ENCODE assay signal across 12 cellular contexts in the genomic region with DNA sequence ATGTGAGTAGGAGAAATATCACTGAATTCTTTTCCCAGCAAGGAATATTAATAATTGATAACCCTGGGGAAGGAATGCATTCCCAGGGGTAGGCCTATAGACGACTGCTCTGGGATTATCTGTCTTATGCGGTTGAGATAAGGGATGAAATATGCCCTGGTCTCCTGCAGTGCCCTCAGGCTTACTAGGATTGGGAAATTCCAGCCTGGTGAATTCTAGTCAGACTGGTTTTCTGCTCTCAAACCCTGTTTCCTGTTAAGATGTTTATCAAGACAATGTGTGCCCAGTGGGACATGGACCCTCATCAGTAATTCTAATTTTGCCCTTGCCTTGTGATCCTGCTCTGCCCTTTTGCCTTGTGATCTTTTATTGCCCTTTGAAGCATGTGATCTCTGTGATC. TPM values are rescaled to one million over a fixed set of nuclear protein-coding genes. Genes with fewer than 3 reads are reported as not detected.
DNase-seq lines count a peak whose midpoint lies in the region; ATAC-seq, FAIRE-seq and TF ChIP-seq lines count a peak whose summit lies in the region.
"Not testable (repeated sequence)": the region's sequence is repeated elsewhere in the genome, so short reads cannot be mapped to it uniquely, and the experiment has no call there.
"Had no signal": no experiment of that assay in that cellular context is flagged by ENCODE, and none has a peak within 500 bp of the region (broad histone marks: within the 10 kb centered on the region; RNA-seq: fewer than 3 reads in every experiment).

No MANE protein-coding gene starts in this region.

- no CpG with 5 or more reads among the region's 2 CpGs for WGBS in H9 (ENCODE audit: extremely low coverage, insufficient read length, low lambda C conversion rate)
- 19% methylated on average over 2 of the region's 2 CpGs for WGBS in K562 (ENCODE audit: insufficient coverage, low coverage, missing lambda C conversion rate)
- no CpG with 5 or more reads among the region's 2 CpGs for WGBS in trophoblast cell (ENCODE audit: extremely low coverage, insufficient coverage, insufficient read length)

- H3K4me2 ChIP-seq in H9 (ENCODE audit: insufficient read depth, insufficient read length, low read length); PC-3 (ENCODE audit: low read length); K562 (ENCODE audit: insufficient read depth, low read length); trophoblast cell (ENCODE audit: low read length): not testable (repeated sequence)

- not testable (repeated sequence) for H3K23me2 ChIP-seq in H9 (ENCODE audit: insufficient read length, low read depth, low read length, poor library complexity, severe bottlenecking)

- intact Hi-C loops in Calu3 (cut with micrococcal nuclease; ENCODE audit: unreplicated experiment); PC-3 (cut with micrococcal nuclease); K562 (cut with micrococcal nuclease): not testable (repeated sequence)

- H3T11ph ChIP-seq in H9 (ENCODE audit: low read length), result not testable (repeated sequence)

- not testable (repeated sequence) for H4K12ac ChIP-seq in trophoblast cell (ENCODE audit: low read depth, low read length)

- H3K4ac ChIP-seq in H9 (ENCODE audit: low read depth, low read length); trophoblast cell (ENCODE audit: low read depth, low read length): not testable (repeated sequence)

- not testable (repeated sequence) for H4K20me1 ChIP-seq in H9 (ENCODE audit: control insufficient read depth, insufficient read depth, insufficient read length); PC-3 (ENCODE audit: low read length); K562 (replicated peaks; ENCODE audit: control insufficient read depth, insufficient read depth, low read length)

- peak; percentile 36 for DNase-seq in Calu3
- not testable (repeated sequence) for DNase-seq in H9; K562 (ENCODE audit: extremely low read depth in 1 of 4, low spot score in 3 of 4); endothelial cell (ENCODE audit: low spot score)
- peak; percentile 39 for DNase-seq in PC-3
- DNase-seq in iPS DF 19.7 (ENCODE audit: low read depth, low spot score), result peak; percentile 57
- DNase-seq in trophoblast cell, result peak; percentile 44 to 72

- not testable (repeated sequence) for H3K9me2 ChIP-seq in PC-3 (replicated peaks; ENCODE audit: low read length)

- in situ Hi-C loops in K562 (cut with MboI), result not testable (repeated sequence)

- not testable (repeated sequence) for H3K14ac ChIP-seq in H9 (ENCODE audit: insufficient read depth, low read length); trophoblast cell (ENCODE audit: low read length)

- not testable (repeated sequence) for H3K23ac ChIP-seq in H9 (ENCODE audit: insufficient read length, low read depth, low read length); trophoblast cell (ENCODE audit: low read length)

- H2BK20ac ChIP-seq in H9 (ENCODE audit: low read depth, low read length, poor library complexity, severe bottlenecking), result not testable (repeated sequence)

- not testable (repeated sequence) for H2BK5ac ChIP-seq in H9 (ENCODE audit: insufficient read length, low read length); trophoblast cell (ENCODE audit: low read depth, low read length, poor library complexity)

- not testable (repeated sequence) for H3K18ac ChIP-seq in H9 (ENCODE audit: insufficient read length, low read depth, low read length); trophoblast cell (ENCODE audit: low read length)

- TF ChIP-seq EP300 in K562 (IDR thresholded peaks at IDR 0.05; ENCODE audit: low read length), result not testable (repeated sequence)

- not testable (repeated sequence) for H2BK120ac ChIP-seq in H9 (ENCODE audit: low read depth, low read length, poor library complexity, severe bottlenecking); trophoblast cell (ENCODE audit: insufficient read depth, low read length, poor library complexity)

- not testable (repeated sequence) for H3K4me3 ChIP-seq in HUES48 (ENCODE audit: low read depth, low read length); PC-3 (ENCODE audit: low read length); K562; trophoblast cell (ENCODE audit: low read depth, low read length)

- not testable (repeated sequence) for H3K9me3 Mint-ChIP-seq in Calu3 (ENCODE audit: low read depth, unreplicated experiment); endothelial cell (ENCODE audit: unreplicated experiment)
- H3K9me3 Mint-ChIP-seq in H9, result peaks cover 31 to 33% of the 10 kb centered on the region in 2 experiments

- not testable (repeated sequence) for H3K79me1 ChIP-seq in H9 (ENCODE audit: insufficient read depth, low read depth, low read length, poor library complexity, severe bottlenecking); trophoblast cell (ENCODE audit: low read length)

- not testable (repeated sequence) for H3K9me1 ChIP-seq in K562 (ENCODE audit: control insufficient read depth, insufficient read depth, low read length)

- H3K36me3 Mint-ChIP-seq in Calu3 (ENCODE audit: insufficient read depth, unreplicated experiment) (peaks cover 11% of the 10 kb centered on the region), H9 (ENCODE audit: insufficient read depth in 1 of 3, low read depth in 3 of 3) (peaks cover 51 to 67% (median 60%) of the 10 kb centered on the region in 3 experiments), endothelial cell (ENCODE audit: low read depth, unreplicated experiment) (peaks cover 24% of the 10 kb centered on the region)

- POLR2A ChIA-PET in PC-3 (lab: Charles Lee; ENCODE audit: unreplicated experiment); K562 (lab: Yijun Ruan, JAX): not testable (repeated sequence)

- H3K79me2 ChIP-seq in H9 (ENCODE audit: insufficient read depth, low read length); trophoblast cell (ENCODE audit: control insufficient read depth, insufficient read depth, low read length, poor library complexity): not testable (repeated sequence)
- H3K79me2 ChIP-seq in PC-3 (ENCODE audit: low read length), result peaks cover 46% of the 10 kb centered on the region
- peaks cover 73% of the 10 kb centered on the region for H3K79me2 ChIP-seq in K562 (ENCODE audit: control insufficient read depth, insufficient read depth, low read length)

- H3K4me1 Mint-ChIP-seq in Calu3 (ENCODE audit: low read depth, unreplicated experiment) (peaks cover 36% of the 10 kb centered on the region), H9 (peaks cover 27 to 30% of the 10 kb centered on the region in 2 experiments), endothelial cell (ENCODE audit: unreplicated experiment) (peaks cover 21% of the 10 kb centered on the region)

- H3K36me3 ChIP-seq in HUES48 (ENCODE audit: control insufficient read depth, insufficient read depth, low read length); trophoblast cell (ENCODE audit: control insufficient read depth in 1 of 2, insufficient read depth in 2 of 2, low read length in 2 of 2): not testable (repeated sequence)
- H3K36me3 ChIP-seq in PC-3 (ENCODE audit: low read depth, low read length) (peaks cover 13% of the 10 kb centered on the region; the same call in 1 of the 2 replicates), K562 (ENCODE audit: control insufficient read depth, insufficient read depth, low read length) (peaks cover 19% of the 10 kb centered on the region)

- not testable (repeated sequence) for TF ChIP-seq CTCF in Calu3 (IDR thresholded peaks at IDR 0.05; ENCODE audit: unreplicated experiment); H9 (conservative IDR thresholded peaks at IDR 0.05); PC-3 (conservative IDR thresholded peaks at IDR 0.05; ENCODE audit: low read depth, low read length); K562 (IDR thresholded peaks at IDR 0.05 in 2 of 3, conservative IDR thresholded peaks at IDR 0.05 in 1 of 3; ENCODE audit: insufficient read depth in 2 of 3, low read depth in 1 of 3, low read length in 3 of 3); endothelial cell (IDR thresholded peaks at IDR 0.05; ENCODE audit: unreplicated experiment)

- H3K27me3 ChIP-seq in H9 (ENCODE audit: insufficient read depth, low read length); HUES48 (ENCODE audit: control insufficient read depth, insufficient read depth, low read length); PC-3 (ENCODE audit: low read length); K562 (ENCODE audit: control insufficient read depth in 2 of 2, insufficient read depth in 2 of 2, low read length in 2 of 2); trophoblast cell (ENCODE audit: insufficient read depth, low read length): not testable (repeated sequence)

- H4K8ac ChIP-seq in H9 (replicated peaks; ENCODE audit: insufficient read length, low read depth, low read length); trophoblast cell (ENCODE audit: low read depth, low read length): not testable (repeated sequence)

- H3K27me3 Mint-ChIP-seq in Calu3 (ENCODE audit: unreplicated experiment); H9 (ENCODE audit: low read depth); endothelial cell (ENCODE audit: unreplicated experiment): not testable (repeated sequence)

- not testable (repeated sequence) for H3F3A ChIP-seq in PC-3 (ENCODE audit: low read length, unreplicated experiment)

- not testable (repeated sequence) for H2BK15ac ChIP-seq in H9 (ENCODE audit: low read depth, low read length)

- not testable (repeated sequence) for H2AFZ ChIP-seq in H9 (ENCODE audit: low read length); PC-3 (ENCODE audit: low read length); K562 (ENCODE audit: low read depth, low read length); trophoblast cell (ENCODE audit: insufficient read depth, low read length, poor library complexity)

- H4K91ac ChIP-seq in H9 (ENCODE audit: insufficient read length, low read depth, low read length); trophoblast cell (ENCODE audit: low read depth, low read length): not testable (repeated sequence)

- H3K9ac ChIP-seq in H9 (ENCODE audit: extremely low read depth, insufficient read length, low read length); HUES48 (ENCODE audit: low read depth, low read length); PC-3 (ENCODE audit: low read length); K562 (ENCODE audit: insufficient read depth in 1 of 2, low read depth in 2 of 2, low read length in 2 of 2); trophoblast cell (ENCODE audit: low read length): not testable (repeated sequence)

- H2BK12ac ChIP-seq in H9 (ENCODE audit: insufficient read length, low read depth, low read length); trophoblast cell (ENCODE audit: low read length): not testable (repeated sequence)

- H3K27ac ChIP-seq in H9 (ENCODE audit: insufficient read length, low read depth, low read length); PC-3 (ENCODE audit: low read length); K562 (ENCODE audit: extremely low read depth, low read depth, low read length); trophoblast cell (ENCODE audit: low read depth, low read length): not testable (repeated sequence)
- peak overlapping the region; percentile 61 for H3K27ac ChIP-seq in HUES48 (ENCODE audit: low read depth, low read length)

- not testable (repeated sequence) for H2AK5ac ChIP-seq in H9 (ENCODE audit: insufficient read length, low read length); trophoblast cell (ENCODE audit: low read length)

- H3K56ac ChIP-seq in H9 (ENCODE audit: insufficient read length, low read depth, low read length), result not testable (repeated sequence)

- FAIRE-seq in K562 (lab: Jason Lieb, UNC), result not testable (repeated sequence)

- peak overlapping the region; percentile 70 for H3K27ac Mint-ChIP-seq in Calu3 (ENCODE audit: unreplicated experiment)
- peak overlapping the region; percentile 46 to 68 (median 61); a peak in 4 of 7 replicates for H3K27ac Mint-ChIP-seq in H9
- not testable (repeated sequence) for H3K27ac Mint-ChIP-seq in endothelial cell (ENCODE audit: unreplicated experiment)

- not testable (repeated sequence) for H3K4me1 ChIP-seq in H9 (ENCODE audit: insufficient read depth, low read length); HUES48 (ENCODE audit: control insufficient read depth, insufficient read depth, low read length); PC-3 (ENCODE audit: insufficient read depth, low read length); trophoblast cell (ENCODE audit: control insufficient read depth in 1 of 2, insufficient read depth in 2 of 2, low read length in 2 of 2)
- peaks cover 17 to 18% of the 10 kb centered on the region in 2 experiments for H3K4me1 ChIP-seq in K562 (replicated peaks in 1 of 2; ENCODE audit: control insufficient read depth in 2 of 2, insufficient read depth in 2 of 2, low read length in 2 of 2)

- not testable (repeated sequence) for H3K4me3 Mint-ChIP-seq in Calu3 (ENCODE audit: low read depth, unreplicated experiment); H9
- peak overlapping the region; percentile 16 for H3K4me3 Mint-ChIP-seq in endothelial cell (ENCODE audit: unreplicated experiment)

- CTCF ChIA-PET in Calu3 (lab: Charles Lee), result interaction anchor here (0.7 kb wide), 1 partner anchor 142 kb away, joined by 4 read pairs; no protein-coding TSS in a partner anchor
- CTCF ChIA-PET in PC-3 (lab: Charles Lee); K562 (lab: Yijun Ruan, JAX; ENCODE audit: low intra/inter-chr PET ratio): not testable (repeated sequence)

- not testable (repeated sequence) for ATAC-seq in PC-3, K562

- H3K9me3 ChIP-seq in H9 (ENCODE audit: control insufficient read depth, low read depth, low read length); PC-3 (ENCODE audit: low read length); K562 (replicated peaks; ENCODE audit: control insufficient read depth, insufficient read depth, low read depth, low read length); trophoblast cell (ENCODE audit: insufficient read depth, low read depth, low read length): not testable (repeated sequence)
- H3K9me3 ChIP-seq in HUES48 (ENCODE audit: control insufficient read depth, insufficient read depth, low read length), result peaks cover 12% of the 10 kb centered on the region

- H4K5ac ChIP-seq in H9 (ENCODE audit: insufficient read length, low read depth, low read length), result not testable (repeated sequence)

- TF ChIP-seq RAD21 in K562 (CRISPR knock-in tag; conservative IDR thresholded peaks at IDR 0.05 in 1 of 2, IDR thresholded peaks at IDR 0.05 in 1 of 2), result not testable (repeated sequence)

- BruUV-seq in Calu3 (replicated peaks; lab: Mats Ljungman, UMichigan); PC-3 (replicated peaks; lab: Mats Ljungman, UMichigan); K562 (replicated peaks; lab: Mats Ljungman, UMichigan): not testable (repeated sequence)

- TF ChIP-seq POLR2A in K562 (conservative IDR thresholded peaks at IDR 0.05), result not testable (repeated sequence)

RNA-seq across cellular contexts. Expression of gene TIMELESS, which starts 6.0 kb away (rescaled TPM):
- total RNA-seq in Calu3 (2022) (44.4 and 48.6 TPM in 2 replicates), H9 (2021) (64.9 and 68.0 TPM in 2 replicates), PC-3 (2014; rRNA removed) (26.5 and 29.5 TPM in 2 replicates), K562 (2014; rRNA removed) (49.8 and 52.2 TPM in 2 replicates), K562 (2014; rRNA removed; fragmentation: Illumina TruSeq; extraction: Trizol) (27.8 and 29.7 TPM in 2 replicates), K562 (2015; rRNA removed; fragmentation: Illumina TruSeq; extraction: Trizol) (32.4 and 35.8 TPM in 2 replicates), K562 (2021) (53.5 and 59.2 TPM in 2 replicates), endothelial cell (ENCODE audit: unreplicated experiment) (34.2 TPM)
- 84.2 and 103 TPM in 2 replicates for total RNA-seq in K562 (2011; cell fraction: chromatin; rRNA removed; ENCODE audit: low replicate concordance)
- 49.9 and 50.4 TPM in 2 replicates for total RNA-seq in K562 (2011; cell fraction: nucleolus; rRNA removed)
- total RNA-seq in K562 (2011; cell fraction: nucleoplasm; rRNA removed), result 49.5 and 53.8 TPM in 2 replicates
- polyA plus RNA-seq in K562 (2011; rRNA removed) (14.9 and 16.7 TPM in 2 replicates), K562 (2014; fragmentation: Illumina TruSeq; extraction: Trizol) (54.4 and 58.1 TPM in 2 replicates), K562 (2014; fragmentation: Nextera tagmentation; extraction: Ambion mirVana) (10 to 100 TPM; 11.9 to 17.8 TPM), K562 (2014; rRNA removed) (43.5 and 49.1 TPM in 2 replicates)
- polyA plus RNA-seq in K562 (2011; cell fraction: cytosol; rRNA removed), result 7.0 and 12.4 TPM in 2 replicates
- 94.4 and 103 TPM in 2 replicates for polyA plus RNA-seq in K562 (2011; cell fraction: nucleus; rRNA removed)
- polyA plus RNA-seq in K562 (2012), result 44.2 and 47.0 TPM in 2 replicates
- 10.8 and 15.5 TPM in 2 replicates for polyA minus RNA-seq in K562 (2011; rRNA and poly(A)+ RNA removed)
- polyA minus RNA-seq in K562 (2011; cell fraction: cytosol; rRNA and poly(A)+ RNA removed), result 16.9 and 17.3 TPM in 2 replicates
- 13.3 and 23.4 TPM in 2 replicates for polyA minus RNA-seq in K562 (2011; cell fraction: nucleus; rRNA and poly(A)+ RNA removed)
- polyA plus RNA-seq in trophoblast cell (2013), result 22.6 and 24.0 TPM in 2 replicates

RNA-seq across cellular contexts. Expression of gene MIP, which starts 11.2 kb away (rescaled TPM):
- total RNA-seq in Calu3 (2022) (not detected in 2 replicates), H9 (2021) (0.17 TPM in 1 of 2 replicates, not detected in the other), PC-3 (2014; rRNA removed) (not detected in 2 replicates), K562 (2014; rRNA removed) (0.36 TPM in 1 of 2 replicates, not detected in the other), K562 (2014; rRNA removed; fragmentation: Illumina TruSeq; extraction: Trizol) (not detected in 2 replicates), K562 (2015; rRNA removed; fragmentation: Illumina TruSeq; extraction: Trizol) (0.08 TPM in 1 of 2 replicates, not detected in the other), K562 (2021) (0.29 TPM in 1 of 2 replicates, not detected in the other), endothelial cell (ENCODE audit: unreplicated experiment) (0.10 TPM)
- not detected in 2 replicates for total RNA-seq in K562 (2011; cell fraction: chromatin; rRNA removed; ENCODE audit: low replicate concordance)
- not detected in 2 replicates for total RNA-seq in K562 (2011; cell fraction: nucleolus; rRNA removed)
- not detected in 2 replicates for total RNA-seq in K562 (2011; cell fraction: nucleoplasm; rRNA removed)
- polyA plus RNA-seq in K562 (2011; rRNA removed) (0.08 TPM in 1 of 2 replicates, not detected in the other), K562 (2014; fragmentation: Illumina TruSeq; extraction: Trizol) (0.09 TPM in 1 of 2 replicates, not detected in the other), K562 (2014; fragmentation: Nextera tagmentation; extraction: Ambion mirVana) (under 1 TPM; 0.14 to 0.24 TPM), K562 (2014; rRNA removed) (not detected in 2 replicates)
- polyA plus RNA-seq in K562 (2011; cell fraction: cytosol; rRNA removed), result not detected in 2 replicates
- polyA plus RNA-seq in K562 (2011; cell fraction: nucleus; rRNA removed), result not detected in 2 replicates
- polyA plus RNA-seq in K562 (2012), result 0.14 TPM in 1 of 2 replicates, not detected in the other
- polyA minus RNA-seq in K562 (2011; rRNA and poly(A)+ RNA removed), result not detected in 2 replicates
- not detected in 2 replicates for polyA minus RNA-seq in K562 (2011; cell fraction: cytosol; rRNA and poly(A)+ RNA removed)
- not detected in 2 replicates for polyA minus RNA-seq in K562 (2011; cell fraction: nucleus; rRNA and poly(A)+ RNA removed)
- polyA plus RNA-seq in trophoblast cell (2013), result 0.16 TPM in 1 of 2 replicates, not detected in the other
- total RNA-seq: CD4-positive, CD25-positive, alpha-beta regulatory T cell; CD8-positive, alpha-beta memory T cell; G401 had no signal

RNA-seq across cellular contexts. Expression of gene SPRYD4, which starts 25.2 kb away (rescaled TPM):
- total RNA-seq in Calu3 (2022) (6.1 and 6.6 TPM in 2 replicates), H9 (2021) (4.2 and 4.9 TPM in 2 replicates), PC-3 (2014; rRNA removed) (3.4 and 3.7 TPM in 2 replicates), K562 (2014; rRNA removed) (1.8 and 2.4 TPM in 2 replicates), K562 (2014; rRNA removed; fragmentation: Illumina TruSeq; extraction: Trizol) (2.5 and 2.7 TPM in 2 replicates), K562 (2015; rRNA removed; fragmentation: Illumina TruSeq; extraction: Trizol) (2.3 and 2.6 TPM in 2 replicates), K562 (2021) (2.6 and 2.8 TPM in 2 replicates), endothelial cell (ENCODE audit: unreplicated experiment) (2.0 TPM)
- 8.5 and 14.2 TPM in 2 replicates for total RNA-seq in K562 (2011; cell fraction: chromatin; rRNA removed; ENCODE audit: low replicate concordance)
- total RNA-seq in K562 (2011; cell fraction: nucleolus; rRNA removed), result 9.7 and 11.7 TPM in 2 replicates
- 13.3 and 18.9 TPM in 2 replicates for total RNA-seq in K562 (2011; cell fraction: nucleoplasm; rRNA removed)
- polyA plus RNA-seq in K562 (2011; rRNA removed) (3.3 and 3.9 TPM in 2 replicates), K562 (2014; fragmentation: Illumina TruSeq; extraction: Trizol) (2.9 and 3.1 TPM in 2 replicates), K562 (2014; fragmentation: Nextera tagmentation; extraction: Ambion mirVana) (1 to 10 TPM; 3.8 to 4.7 TPM), K562 (2014; rRNA removed) (2.6 and 2.7 TPM in 2 replicates)
- polyA plus RNA-seq in K562 (2011; cell fraction: cytosol; rRNA removed), result 3.5 and 3.6 TPM in 2 replicates
- polyA plus RNA-seq in K562 (2011; cell fraction: nucleus; rRNA removed), result 5.2 and 5.3 TPM in 2 replicates
- polyA plus RNA-seq in K562 (2012), result 2.2 and 2.3 TPM in 2 replicates
- 4.8 and 5.0 TPM in 2 replicates for polyA minus RNA-seq in K562 (2011; rRNA and poly(A)+ RNA removed)
- polyA minus RNA-seq in K562 (2011; cell fraction: cytosol; rRNA and poly(A)+ RNA removed), result 0.64 and 1.0 TPM in 2 replicates
- 4.2 and 6.4 TPM in 2 replicates for polyA minus RNA-seq in K562 (2011; cell fraction: nucleus; rRNA and poly(A)+ RNA removed)
- 0.94 and 1.0 TPM in 2 replicates for polyA plus RNA-seq in trophoblast cell (2013)

RNA-seq across cellular contexts. Expression of gene GLS2, which starts 44.8 kb away (rescaled TPM):
- 1.9 and 2.7 TPM in 2 replicates for total RNA-seq in Calu3 (2022)
- total RNA-seq in H9 (2021), result 15.9 and 17.0 TPM in 2 replicates
- total RNA-seq in PC-3 (2014; rRNA removed), result 4.0 and 7.3 TPM in 2 replicates
- not detected in 2 replicates for total RNA-seq in K562 (2011; cell fraction: chromatin; rRNA removed; ENCODE audit: low replicate concordance)
- not detected in 2 replicates for total RNA-seq in K562 (2011; cell fraction: nucleolus; rRNA removed)
- total RNA-seq in K562 (2011; cell fraction: nucleoplasm; rRNA removed), result not detected in 2 replicates
- total RNA-seq in K562 (2014; rRNA removed), result 0.29 TPM in 1 of 2 replicates, not detected in the other
- not detected in 2 replicates for total RNA-seq in K562 (2014; rRNA removed; fragmentation: Illumina TruSeq; extraction: Trizol)
- not detected in 2 replicates for total RNA-seq in K562 (2015; rRNA removed; fragmentation: Illumina TruSeq; extraction: Trizol)
- not detected in 2 replicates for total RNA-seq in K562 (2021)
- polyA plus RNA-seq in K562 (2011; rRNA removed), result 0.09 and 0.11 TPM in 2 replicates
- polyA plus RNA-seq in K562 (2011; cell fraction: cytosol; rRNA removed), result 0.04 and 0.12 TPM in 2 replicates
- 0.11 and 0.39 TPM in 2 replicates for polyA plus RNA-seq in K562 (2011; cell fraction: nucleus; rRNA removed)
- not detected in 2 replicates for polyA plus RNA-seq in K562 (2012)
- not detected in 2 replicates for polyA plus RNA-seq in K562 (2014; fragmentation: Illumina TruSeq; extraction: Trizol)
- polyA plus RNA-seq in K562 (2014; fragmentation: Nextera tagmentation; extraction: Ambion mirVana), result not detected
- not detected in 2 replicates for polyA plus RNA-seq in K562 (2014; rRNA removed)
- polyA minus RNA-seq in K562 (2011; rRNA and poly(A)+ RNA removed), result 0.21 TPM in 1 of 2 replicates, not detected in the other
- not detected in 2 replicates for polyA minus RNA-seq in K562 (2011; cell fraction: cytosol; rRNA and poly(A)+ RNA removed)
- not detected in 2 replicates for polyA minus RNA-seq in K562 (2011; cell fraction: nucleus; rRNA and poly(A)+ RNA removed)
- 0.21 TPM for total RNA-seq in endothelial cell (ENCODE audit: unreplicated experiment)
- polyA plus RNA-seq in trophoblast cell (2013), result 0.19 and 0.25 TPM in 2 replicates
- total RNA-seq: H4 had no signal
